Comparison of ENCODE assay signal across 32 cellular contexts in genomic region chr3:34229871-34230270, GRCh38.
DNase-seq lines count a peak whose midpoint lies in the region; ATAC-seq, FAIRE-seq and TF ChIP-seq lines count a peak whose summit lies in the region.
"Had no signal": no experiment of that assay in that cellular context is flagged by ENCODE, and none has a peak within 500 bp of the region (broad histone marks: within the 10 kb centered on the region; RNA-seq: fewer than 3 reads in every experiment).

No MANE protein-coding gene starts in this region.

- H3K56ac ChIP-seq in H1 (replicated peaks; ENCODE audit: insufficient read length, low read depth, low read length): no peak overlapping the region

- H2BK15ac ChIP-seq in H1 (ENCODE audit: low read length): no peak overlapping the region

- no peak overlapping the region for H3K18ac ChIP-seq in H1 (ENCODE audit: extremely low read depth, low read length)

- POLR2A ChIA-PET in A673 (lab: Charles Lee; ENCODE audit: low non-redundant PET) (no interaction called here), H1 (lab: Charles Lee; ENCODE audit: partially characterized antibody) (no interaction called here)

- H3K23ac ChIP-seq in H1 (ENCODE audit: insufficient read length): no peak overlapping the region

- H4K91ac ChIP-seq in H1 (replicated peaks; ENCODE audit: insufficient read length, low read length): no peak overlapping the region

- no peak overlapping the region for H3K14ac ChIP-seq in H1 (ENCODE audit: insufficient read length)

- peak overlapping the region; percentile 40 for H3K27ac ChIP-seq in A673 (ENCODE audit: low read depth, low read length, poor library complexity, severe bottlenecking)
- no peak overlapping the region for H3K27ac ChIP-seq in H1 (ENCODE audit: low read depth, low read length)
- H3K27ac ChIP-seq: A549, brain microvascular endothelial cell, dorsolateral prefrontal cortex, lower lobe of right lung, SJSA1, tibial artery had no signal

- H2AFZ ChIP-seq in H1 (ENCODE audit: low read length): 0 out of 2 replicates have a peak overlapping the region, but pooled peaks have one; percentile 44
- H2AFZ ChIP-seq: GM23338 had no signal

- H3K36me3 ChIP-seq in A673 (ENCODE audit: insufficient read depth, low read length, poor library complexity, severe bottlenecking) (no peaks in the 10 kb centered on the region), H1 (ENCODE audit: control insufficient read depth in 2 of 4, insufficient read depth in 4 of 4, low read length in 3 of 4) (no peaks in the 10 kb centered on the region)
- H3K36me3 ChIP-seq: brain microvascular endothelial cell, lower lobe of right lung, SJSA1, tibial artery had no signal

- no peaks in the 10 kb centered on the region for H3K9me3 ChIP-seq in A673 (ENCODE audit: low read depth, low read length, poor library complexity, severe bottlenecking)
- H3K9me3 ChIP-seq in H1 (ENCODE audit: insufficient read depth in 2 of 2, low read depth in 1 of 2, low read length in 1 of 2): no peaks in the 10 kb centered on the region
- H3K9me3 ChIP-seq: A549, lower lobe of right lung, SJSA1, tibial artery had no signal

- CTCF ChIA-PET in A673 (lab: Charles Lee): no interaction called here
- CTCF ChIA-PET in H1 (lab: Charles Lee; ENCODE audit: partially characterized antibody): interaction anchor here (0.7 kb wide), 1 partner anchor 83 kb away, joined by 4 read pairs; no protein-coding TSS in a partner anchor

- H2BK12ac ChIP-seq in H1 (ENCODE audit: low read depth, low read length): no peak overlapping the region

- H2AK5ac ChIP-seq in H1 (ENCODE audit: low read depth, low read length): no peak overlapping the region

- TF ChIP-seq EP300 in H1 (IDR thresholded peaks at IDR 0.05; ENCODE audit: borderline replicate concordance in 1 of 2, low read depth in 2 of 2, low read length in 2 of 2): no peak

- WGBS in H1 (ENCODE audit: extremely low coverage in 1 of 2, insufficient coverage in 1 of 2, insufficient read length in 1 of 2, insufficient replicate concordance in 2 of 2, low coverage in 1 of 2, low lambda C conversion rate in 2 of 2, missing lambda C conversion rate in 1 of 2), 2 experiments: 84% methylated on average over 5 of the region's 5 CpGs; no CpG with 5 or more reads in 1 of the 2 experiments

- no peak overlapping the region for H3K4ac ChIP-seq in H1 (replicated peaks; ENCODE audit: insufficient read length, low read depth, low read length)

- no TSS peak for BruUV-seq in A673 (replicated peaks; lab: Mats Ljungman, UMichigan)

- no peak overlapping the region for H2BK5ac ChIP-seq in H1 (ENCODE audit: low read depth, low read length)

- H3K9ac ChIP-seq in H1 (replicated peaks in 1 of 4; ENCODE audit: extremely low read depth in 1 of 4, low read depth in 3 of 4, low read length in 3 of 4): no peak overlapping the region

- no peak overlapping the region for H4K5ac ChIP-seq in H1 (ENCODE audit: insufficient read length, low read depth, low read length)

- no peak for TF ChIP-seq RAD21 in H1 (IDR thresholded peaks at IDR 0.05 in 1 of 2, conservative IDR thresholded peaks at IDR 0.05 in 1 of 2; ENCODE audit: low read depth in 2 of 2, low read length in 2 of 2)

- DNase-seq in NCI-H1417 (lab: John Stamatoyannopoulos, UW): peak; percentile 6 to 51 (median 17)
- DNase-seq in NCI-H1417 treated with DMSO at 0.1 percent for 48 hours (lab: John Stamatoyannopoulos, UW): no peak
- DNase-seq in A673 (ENCODE audit: low spot score): peak; percentile 48
- DNase-seq in NCI-H1048 (lab: John Stamatoyannopoulos, UW): peak; percentile 62
- no peak for DNase-seq in H1 (ENCODE audit: low read depth in 1 of 2, low spot score in 2 of 2)
- no peak for DNase-seq in DMS79 (lab: John Stamatoyannopoulos, UW)
- DNase-seq in 8988T: no peak
- DNase-seq: activated CD4-positive, alpha-beta T cell treated with anti-CD3 and anti-CD28 coated beads, Interleukin-2, amount 10 ng/mL, durations not matched to agents 24 days and 14 days; activated CD8-positive, alpha-beta memory T cell treated with anti-CD3 and anti-CD28 coated beads for 24 hours; activated T-cell treated with anti-CD3 and anti-CD28 coated beads for 4 hours; AML-193; amniotic stem cell; brain microvascular endothelial cell; CD4-positive, alpha-beta memory T cell; cerebellar nuclear complex; dorsolateral prefrontal cortex; foreskin melanocyte; GDM1; HFFc6; IMR-90; kidney glomerular epithelial cell; lower lobe of right lung; naive thymus-derived CD8-positive, alpha-beta T cell; NCI-H2107; NCI-H524; stimulated activated CD4-positive, alpha-beta T cell treated with anti-CD3 and anti-CD28 coated beads, Interleukin-4, amount 100 ng/mL, for 24 hours; tibial artery had no signal

- no peak overlapping the region for H2BK20ac ChIP-seq in H1 (ENCODE audit: low read length)

- no peaks in the 10 kb centered on the region for H3K27me3 ChIP-seq in A673 (replicated peaks; ENCODE audit: insufficient read depth, low read depth, low read length, poor library complexity)
- H3K27me3 ChIP-seq in H1 (replicated peaks in 1 of 4; ENCODE audit: control insufficient read depth in 3 of 4, extremely low read depth in 1 of 4, insufficient read depth in 3 of 4, low read length in 3 of 4): no peaks in the 10 kb centered on the region
- H3K27me3 ChIP-seq: brain microvascular endothelial cell, dorsolateral prefrontal cortex, SJSA1, tibial artery had no signal

- no peaks in the 10 kb centered on the region for H3K23me2 ChIP-seq in H1 (ENCODE audit: low read depth, low read length)

- TF ChIP-seq CTCF in A673 (conservative IDR thresholded peaks at IDR 0.05; ENCODE audit: low read depth, low read length) (no peak), H1 (IDR thresholded peaks at IDR 0.05; ENCODE audit: control extremely low read depth in 1 of 3, insufficient read depth in 1 of 3, low read depth in 1 of 3, low read length in 3 of 3) (no peak)

- no peak for FAIRE-seq in H1 (lab: Jason Lieb, UNC)
- FAIRE-seq: A549 had no signal

- no peak overlapping the region for H4K8ac ChIP-seq in H1 (ENCODE audit: extremely low read depth, insufficient read depth, low read length)

- ATAC-seq in GM19467 (IDR thresholded peaks at IDR 0.05; ENCODE audit: unreplicated experiment): no peak
- ATAC-seq: A549; GM23338; lower lobe of right lung; naive thymus-derived CD8-positive, alpha-beta T cell; WTC11 had no signal

- H2BK120ac ChIP-seq in H1 (replicated peaks; ENCODE audit: low read depth, low read length): no peak overlapping the region

- H3K4me3 ChIP-seq in A673 (ENCODE audit: low read depth, low read length, poor library complexity, severe bottlenecking) (no peak overlapping the region), H1 (ENCODE audit: extremely low read depth in 1 of 4, insufficient read depth in 2 of 4, low read depth in 3 of 4, low read length in 4 of 4) (no peak overlapping the region)
- H3K4me3 ChIP-seq: A549, dorsolateral prefrontal cortex, GM23338, lower lobe of right lung, SJSA1, tibial artery had no signal

- H3K4me1 ChIP-seq in A673 (ENCODE audit: insufficient read depth, low read length, poor library complexity, severe bottlenecking) (peaks cover 30% of the 10 kb centered on the region), H1 (replicated peaks in 1 of 4; ENCODE audit: control insufficient read depth in 3 of 4, insufficient read depth in 4 of 4, low read length in 3 of 4) (no peaks in the 10 kb centered on the region)
- H3K4me1 ChIP-seq: A549, lower lobe of right lung, SJSA1 had no signal

- no peaks in the 10 kb centered on the region for H3K79me1 ChIP-seq in H1 (ENCODE audit: low read depth, low read length)

- H3K4me2 ChIP-seq in H1 (ENCODE audit: insufficient read depth in 1 of 2, low read depth in 2 of 2, low read length in 2 of 2): no peak overlapping the region
- H3K4me2 ChIP-seq: A549, GM23338 had no signal

- no peak for TF ChIP-seq POLR2A in H1 (IDR thresholded peaks at IDR 0.05; ENCODE audit: control extremely low read depth in 1 of 2, low read depth in 2 of 2, low read length in 2 of 2)

- intact Hi-C loops in A673 (cut with micrococcal nuclease; ENCODE audit: unreplicated experiment): no loop called here

- no peaks in the 10 kb centered on the region for H3K79me2 ChIP-seq in H1 (ENCODE audit: control insufficient read depth in 1 of 2, insufficient read depth in 2 of 2, low read length in 2 of 2)

- no peaks in the 10 kb centered on the region for H4K20me1 ChIP-seq in H1 (replicated peaks in 1 of 2; ENCODE audit: control insufficient read depth in 1 of 2, insufficient read depth in 2 of 2, low read length in 2 of 2)

TF ChIP-seq in H1, 55 proteins besides CTCF, POLR2A, EP300 and RAD21:
- no peak for TF ChIP-seq JUN (IDR thresholded peaks at IDR 0.05; ENCODE audit: low read depth, low read length)
- no peak for TF ChIP-seq HDAC6 (IDR thresholded peaks at IDR 0.05; ENCODE audit: low read depth, low read length)
- TF ChIP-seq SAP30 (IDR thresholded peaks at IDR 0.05; ENCODE audit: insufficient read depth, insufficient replicate concordance, low read length): no peak
- no peak for TF ChIP-seq TAF7 (optimal IDR thresholded peaks at IDR 0.05; ENCODE audit: borderline replicate concordance, low read depth, low read length)
- no peak for TF ChIP-seq CTBP2 (IDR thresholded peaks at IDR 0.05; ENCODE audit: borderline replicate concordance, insufficient read depth, insufficient read length, low read length)
- TF ChIP-seq FOSL1 (IDR thresholded peaks at IDR 0.05; ENCODE audit: insufficient read depth, low read depth, low read length): no peak
- TF ChIP-seq CREB1 (IDR thresholded peaks at IDR 0.05): no peak
- no peak for TF ChIP-seq E2F6 (IDR thresholded peaks at IDR 0.05)
- no peak for TF ChIP-seq TEAD4 (IDR thresholded peaks at IDR 0.05; ENCODE audit: low read depth, low read length)
- no peak for TF ChIP-seq EZH2 (IDR thresholded peaks at IDR 0.05; ENCODE audit: low read depth, low read length, severe bottlenecking)
- no peak for TF ChIP-seq CBX5 (IDR thresholded peaks at IDR 0.05; ENCODE audit: low read depth, low read length)
- TF ChIP-seq SRF (IDR thresholded peaks at IDR 0.05; ENCODE audit: low read depth, low read length): no peak
- TF ChIP-seq SIRT6 (IDR thresholded peaks at IDR 0.05; ENCODE audit: low read length): no peak
- TF ChIP-seq RBBP5 (IDR thresholded peaks at IDR 0.05; ENCODE audit: borderline replicate concordance, low read depth, low read length): no peak
- TF ChIP-seq GABPA (IDR thresholded peaks at IDR 0.05; ENCODE audit: borderline replicate concordance, insufficient read depth, low read length): no peak
- TF ChIP-seq ASH2L (IDR thresholded peaks at IDR 0.05; ENCODE audit: low read length): no peak
TF ChIP-seq in H1: peak in this region for 0.

Comparison
In these comparisons a context has a peak if more than half of its experiments do, and no peak if none do; other contexts are left out.
1. DNase-seq: peak in NCI-H1417 (3 of 3), A673 (single experiment) and NCI-H1048 (single experiment); none in NCI-H1417 treated with DMSO at 0.1 percent for 48 hours (single experiment), H1 (0 of 2), DMS79 (single experiment) and 8988T (single experiment).